ENCODE assay signal across 5 cellular contexts in the genomic region with DNA sequence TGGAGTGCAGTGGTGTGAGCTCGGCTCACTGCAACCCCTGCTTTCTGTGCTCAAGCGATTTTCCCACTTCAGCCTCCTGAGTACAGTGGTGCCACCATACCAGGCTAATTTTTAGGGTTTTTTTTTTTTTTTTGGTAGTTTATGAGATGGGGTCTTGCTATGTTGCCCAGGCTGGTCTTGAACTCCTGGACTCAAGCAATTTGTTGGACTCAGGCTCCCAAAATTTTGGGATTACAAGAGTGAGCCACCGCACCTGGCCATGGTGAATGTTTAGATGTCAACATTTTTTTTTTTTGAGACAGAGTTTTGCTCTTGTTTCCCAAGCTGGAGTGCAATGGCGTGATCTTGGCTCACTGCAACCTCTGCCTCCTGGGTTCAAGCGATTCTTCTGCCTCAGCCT. TPM values are rescaled to one million over a fixed set of nuclear protein-coding genes. Genes with fewer than 3 reads are reported as not detected.
A peak's percentile ranks its signal among the peaks of the same experiment; 100 is the strongest.
DNase-seq lines count a peak whose midpoint lies in the region; ATAC-seq, FAIRE-seq and TF ChIP-seq lines count a peak whose summit lies in the region.
"Not testable (repeated sequence)": the region's sequence is repeated elsewhere in the genome, so short reads cannot be mapped to it uniquely, and the experiment has no call there.

No MANE protein-coding gene starts in this region.

- POLR2A ChIA-PET in OCI-LY7 (lab: Charles Lee): interaction anchor here (0.6 to 2.4 kb wide), 2 partner anchors 11 to 76 kb away, joined by 3 to 11 read pairs; no protein-coding TSS in a partner anchor
- POLR2A ChIA-PET in activated CD8-positive, alpha-beta T cell treated with anti-CD3 and anti-CD28 coated beads, Interleukin-2, amount 10 ng/mL, durations not matched to agents 7 days and 5 days (lab: Charles Lee): not testable (repeated sequence)
- POLR2A ChIA-PET in GM12878 (lab: Charles Lee): interaction anchor here (0.6 kb wide), 2 partner anchors 18 to 204 kb away, joined by 3 to 4 read pairs; no protein-coding TSS in a partner anchor

- H3K36me3 ChIP-seq in DOHH2 (ENCODE audit: control insufficient read depth, low read length) (peaks cover 36% of the 10 kb centered on the region), OCI-LY7 (ENCODE audit: insufficient read depth, low read length) (peaks cover 41% of the 10 kb centered on the region)
- not testable (repeated sequence) for H3K36me3 ChIP-seq in GM12878 (ENCODE audit: control insufficient read depth in 2 of 2, insufficient read depth in 2 of 2, low read length in 1 of 2); right lobe of liver

- not testable (repeated sequence) for H3K27ac ChIP-seq in DOHH2 (ENCODE audit: low read depth, low read length); OCI-LY7 (ENCODE audit: low read depth, low read length, poor library complexity, severe bottlenecking); GM12878 (ENCODE audit: control insufficient read depth, insufficient read depth)
- H3K27ac ChIP-seq in right lobe of liver: peak overlapping the region in 2 of 3 donors; percentile 93 to 94

- not testable (repeated sequence) for H3K9me2 ChIP-seq in DOHH2 (replicated peaks; ENCODE audit: control insufficient read depth, low read length); OCI-LY7 (ENCODE audit: insufficient read depth, low read length)

- SMC1A ChIA-PET in GM12878 (lab: Charles Lee; ENCODE audit: uncharacterized antibody, unreplicated experiment): interaction anchor here (0.7 kb wide), 1 partner anchor 9 kb away, joined by 3 read pairs; no protein-coding TSS in a partner anchor

- H3K4me1 ChIP-seq in DOHH2 (ENCODE audit: control insufficient read depth, low read length) (peaks cover 56% of the 10 kb centered on the region), OCI-LY7 (ENCODE audit: insufficient read depth, low read length, poor library complexity, severe bottlenecking) (peaks cover 49% of the 10 kb centered on the region), GM12878 (ENCODE audit: control insufficient read depth, insufficient read depth, low read length) (peaks cover 16% of the 10 kb centered on the region), right lobe of liver (peaks cover 0 to 47% (median 19%) of the 10 kb centered on the region in 4 donors)

- not testable (repeated sequence) for TF ChIP-seq CTCF in DOHH2 (IDR thresholded peaks at IDR 0.05; ENCODE audit: low read depth, low read length, poor library complexity, severe bottlenecking); OCI-LY7 (conservative IDR thresholded peaks at IDR 0.05; ENCODE audit: low read length); GM12878 (IDR thresholded peaks at IDR 0.05 in 2 of 3, conservative IDR thresholded peaks at IDR 0.05 in 1 of 3; ENCODE audit: control insufficient read depth in 2 of 3, extremely low read depth in 1 of 3, insufficient read depth in 1 of 3, low read depth in 3 of 3, low read length in 3 of 3); right lobe of liver (IDR thresholded peaks at IDR 0.05)

- H2AFZ ChIP-seq in OCI-LY7 (ENCODE audit: low read length); GM12878 (ENCODE audit: control insufficient read depth, low read depth, low read length): not testable (repeated sequence)

- not testable (repeated sequence) for TF ChIP-seq EP300 in GM12878 (IDR thresholded peaks at IDR 0.05; ENCODE audit: borderline replicate concordance in 1 of 2, control insufficient read depth in 1 of 2, low read depth in 2 of 2, low read length in 2 of 2)

- 92% methylated on average over 5 of the region's 5 CpGs for WGBS in GM12878 (ENCODE audit: insufficient coverage, insufficient replicate concordance, low lambda C conversion rate, missing lambda C conversion rate)
- WGBS in right lobe of liver (ENCODE audit: insufficient coverage, low coverage, low lambda C conversion rate, missing lambda C conversion rate): 98% methylated on average over 5 of the region's 5 CpGs

- H3K36me3 Mint-ChIP-seq in activated CD8-positive, alpha-beta T cell treated with anti-CD3 and anti-CD28 coated beads, Interleukin-2, amount 10 ng/mL, durations not matched to agents 7 days and 5 days (ENCODE audit: low read depth): peaks cover 21% of the 10 kb centered on the region

- not testable (repeated sequence) for BruUV-seq in OCI-LY7 (replicated peaks; lab: Mats Ljungman, UMichigan); GM12878 (replicated peaks; lab: Mats Ljungman, UMichigan)

- H3K79me2 ChIP-seq in DOHH2 (ENCODE audit: control insufficient read depth, low read length) (peaks cover 76% of the 10 kb centered on the region), OCI-LY7 (ENCODE audit: insufficient read depth, low read depth, low read length) (peaks cover 73% of the 10 kb centered on the region), GM12878 (ENCODE audit: control insufficient read depth, insufficient read depth, low read length) (peaks cover 49% of the 10 kb centered on the region)

- DNase-seq in OCI-LY7 (ENCODE audit: low spot score); activated CD8-positive, alpha-beta T cell treated with anti-CD3 and anti-CD28 coated beads, Interleukin-2, amount 10 ng/mL, durations not matched to agents 7 days and 5 days; GM12878 (ENCODE audit: low read depth, low spot score): not testable (repeated sequence)
- DNase-seq in right lobe of liver: peak in 1 of 3 donors; percentile 23

- H3K27me3 Mint-ChIP-seq in activated CD8-positive, alpha-beta T cell treated with anti-CD3 and anti-CD28 coated beads, Interleukin-2, amount 10 ng/mL, durations not matched to agents 7 days and 5 days (ENCODE audit: low read depth): not testable (repeated sequence)

- CTCF ChIA-PET in OCI-LY7 (lab: Charles Lee; ENCODE audit: unreplicated experiment): not testable (repeated sequence)
- CTCF ChIA-PET in activated CD8-positive, alpha-beta T cell treated with anti-CD3 and anti-CD28 coated beads, Interleukin-2, amount 10 ng/mL, durations not matched to agents 7 days and 5 days (lab: Charles Lee): interaction anchor here (0.6 kb wide), 1 partner anchor 33 kb away, joined by 4 read pairs; no protein-coding TSS in a partner anchor
- CTCF ChIA-PET in GM12878 (lab: Yijun Ruan, JAX): interaction anchor here (1.3 to 1.7 kb wide), 2 partner anchors 9 to 206 kb away, joined by 3 to 4 read pairs; a partner anchor contains a TSS

- not testable (repeated sequence) for H3K27me3 ChIP-seq in DOHH2 (ENCODE audit: control insufficient read depth, low read length); GM12878 (replicated peaks in 1 of 2; ENCODE audit: control insufficient read depth in 2 of 2, insufficient read depth in 2 of 2, low read length in 1 of 2); right lobe of liver

- not testable (repeated sequence) for H3K27ac Mint-ChIP-seq in activated CD8-positive, alpha-beta T cell treated with anti-CD3 and anti-CD28 coated beads, Interleukin-2, amount 10 ng/mL, durations not matched to agents 7 days and 5 days

- H4K20me1 ChIP-seq in DOHH2 (ENCODE audit: control insufficient read depth, insufficient read depth, low read depth, low read length) (peaks cover 13% of the 10 kb centered on the region), OCI-LY7 (ENCODE audit: insufficient read depth, low read length) (peaks cover 18% of the 10 kb centered on the region)
- H4K20me1 ChIP-seq in GM12878 (ENCODE audit: control insufficient read depth, insufficient read depth): not testable (repeated sequence)

- intact Hi-C loops in OCI-LY7 (cut with micrococcal nuclease; ENCODE audit: unreplicated experiment): loop anchor here (5.0 kb wide), 1 partner anchor 185 kb away; a partner anchor contains a TSS
- intact Hi-C loops in GM12878 (cut with micrococcal nuclease; ENCODE audit: unreplicated experiment); right lobe of liver (cut with DNase I): not testable (repeated sequence)

- peak overlapping the region; percentile 2 for H3K4me3 Mint-ChIP-seq in activated CD8-positive, alpha-beta T cell treated with anti-CD3 and anti-CD28 coated beads, Interleukin-2, amount 10 ng/mL, durations not matched to agents 7 days and 5 days

- not testable (repeated sequence) for H3K4me3 ChIP-seq in DOHH2 (ENCODE audit: low read length); GM12878; right lobe of liver
- H3K4me3 ChIP-seq in OCI-LY7 (ENCODE audit: low read depth, low read length, poor library complexity, severe bottlenecking): peak overlapping the region; percentile 96

- H3K9me3 ChIP-seq in DOHH2 (ENCODE audit: control insufficient read depth, insufficient read depth, low read length); OCI-LY7 (ENCODE audit: low read length); GM12878 (replicated peaks; ENCODE audit: control insufficient read depth, insufficient read depth, low read length); right lobe of liver: not testable (repeated sequence)

- in situ Hi-C loops in GM12878 (cut with MboI): not testable (repeated sequence)

- not testable (repeated sequence) for H3K9me3 Mint-ChIP-seq in activated CD8-positive, alpha-beta T cell treated with anti-CD3 and anti-CD28 coated beads, Interleukin-2, amount 10 ng/mL, durations not matched to agents 7 days and 5 days (ENCODE audit: insufficient read depth)

- not testable (repeated sequence) for FAIRE-seq in GM12878 (lab: Jason Lieb, UNC)

- not testable (repeated sequence) for H3K9ac ChIP-seq in GM12878 (ENCODE audit: control insufficient read depth, insufficient read depth, low read length)

- peaks cover 40% of the 10 kb centered on the region for H3K4me1 Mint-ChIP-seq in activated CD8-positive, alpha-beta T cell treated with anti-CD3 and anti-CD28 coated beads, Interleukin-2, amount 10 ng/mL, durations not matched to agents 7 days and 5 days (ENCODE audit: low read depth)

- TF ChIP-seq POLR2A in GM12878 (IDR thresholded peaks at IDR 0.05; ENCODE audit: low read depth, low read length); right lobe of liver (IDR thresholded peaks at IDR 0.05): not testable (repeated sequence)

- H3F3A ChIP-seq in DOHH2 (ENCODE audit: control insufficient read depth, insufficient read depth): not testable (repeated sequence)

- TF ChIP-seq RAD21 in GM12878 (IDR thresholded peaks at IDR 0.05; ENCODE audit: insufficient read depth, low read depth, low read length): not testable (repeated sequence)

- H3K4me2 ChIP-seq in DOHH2 (ENCODE audit: low read length) (peak overlapping the region; percentile 98; the same call in 1 of the 2 replicates), OCI-LY7 (ENCODE audit: low read length) (peak overlapping the region; percentile 89), GM12878 (ENCODE audit: control insufficient read depth, insufficient read depth) (0 out of 2 replicates have a peak overlapping the region, but pooled peaks have one; percentile 30)

- not testable (repeated sequence) for ATAC-seq in activated CD8-positive, alpha-beta T cell treated with anti-CD3 and anti-CD28 coated beads, Interleukin-2, amount 10 ng/mL, durations not matched to agents 7 days and 5 days; GM12878; right lobe of liver

- RAD21 ChIA-PET in GM12878 (lab: Charles Lee; ENCODE audit: unreplicated experiment): interaction anchor here (1.6 kb wide), 1 partner anchor 12 kb away, joined by 5 read pairs; no protein-coding TSS in a partner anchor

RNA-seq across cellular contexts. Expression of a gene that starts 2.4 kb away (rescaled TPM):
- 125 and 140 TPM in 2 replicates for total RNA-seq in OCI-LY7 (2014; rRNA removed; shearing (Covaris generic))
- total RNA-seq in OCI-LY7 (2022): 116 and 117 TPM in 2 replicates
- total RNA-seq in activated CD8-positive, alpha-beta T cell treated with anti-CD3 and anti-CD28 coated beads, Interleukin-2, amount 10 ng/mL, durations not matched to agents 7 days and 5 days: 100 to 1,000 TPM; 102 to 104 TPM
- 39.6 and 40.5 TPM in 2 replicates for total RNA-seq in GM12878 (2013; cell fraction: nucleolus; rRNA removed)
- total RNA-seq in GM12878 (2014; rRNA removed): 45.1 and 48.7 TPM in 2 replicates
- total RNA-seq in GM12878 (2014; rRNA removed; fragmentation: Illumina TruSeq; extraction: Trizol): 45.1 and 48.5 TPM in 2 replicates
- total RNA-seq in GM12878 (2021): 53.0 and 56.0 TPM in 2 replicates
- 28.2 TPM for polyA plus RNA-seq in GM12878 (2011; ENCODE audit: low read depth)
- polyA plus RNA-seq in GM12878 (2011; rRNA removed): 114 and 137 TPM in 2 replicates
- polyA plus RNA-seq in GM12878 (2011; cell fraction: cytosol; rRNA removed): 114 and 126 TPM in 2 replicates
- polyA plus RNA-seq in GM12878 (2011; cell fraction: nucleus; rRNA removed): 43.6 and 54.1 TPM in 2 replicates
- polyA plus RNA-seq in GM12878 (2012): 39.2 and 46.1 TPM in 2 replicates
- polyA plus RNA-seq in GM12878 (2014; fragmentation: Illumina TruSeq; extraction: Trizol): 49.4 and 62.3 TPM in 2 replicates
- 100 to 1,000 TPM in 1 of 2 experiments, 10 to 100 TPM in 1; 87.6 to 114 TPM for polyA plus RNA-seq in GM12878 (2014; fragmentation: Nextera tagmentation; extraction: Ambion mirVana)
- 72.1 and 74.8 TPM in 2 replicates for polyA plus RNA-seq in GM12878 (2014; rRNA removed)
- 100 to 1,000 TPM; 122 to 126 TPM for polyA plus RNA-seq in GM12878 (2016; fragmentation: Nextera tagmentation; extraction: Ambion mirVana)
- polyA minus RNA-seq in GM12878 (2011; rRNA and poly(A)+ RNA removed): 72.0 and 93.3 TPM in 2 replicates
- 26.7 and 28.1 TPM in 2 replicates for polyA minus RNA-seq in GM12878 (2011; cell fraction: cytosol; rRNA and poly(A)+ RNA removed)
- polyA minus RNA-seq in GM12878 (2011; cell fraction: nucleus; rRNA and poly(A)+ RNA removed): 13.5 and 16.2 TPM in 2 replicates
- total RNA-seq in right lobe of liver: 10 to 100 TPM; 40.7 to 84.5 (median 47.7) TPM

RNA-seq across cellular contexts. Expression of a gene that starts 5.6 kb away (rescaled TPM):
- 28.6 and 30.7 TPM in 2 replicates for total RNA-seq in OCI-LY7 (2014; rRNA removed; shearing (Covaris generic))
- total RNA-seq in OCI-LY7 (2022) (72.4 and 73.0 TPM in 2 replicates), GM12878 (2014; rRNA removed) (25.9 and 29.5 TPM in 2 replicates), GM12878 (2014; rRNA removed; fragmentation: Illumina TruSeq; extraction: Trizol) (31.9 and 32.2 TPM in 2 replicates), GM12878 (2021) (34.8 and 44.5 TPM in 2 replicates), right lobe of liver (10 to 100 TPM in 5 of 6 experiments, 1 to 10 TPM in 1; 8.8 to 15.9 (median 12.1) TPM)
- 10 to 100 TPM; 67.7 to 69.4 TPM for total RNA-seq in activated CD8-positive, alpha-beta T cell treated with anti-CD3 and anti-CD28 coated beads, Interleukin-2, amount 10 ng/mL, durations not matched to agents 7 days and 5 days
- 60.5 and 75.5 TPM in 2 replicates for total RNA-seq in GM12878 (2013; cell fraction: nucleolus; rRNA removed)
- polyA plus RNA-seq in GM12878 (2011; ENCODE audit: low read depth): 10.0 TPM
- polyA plus RNA-seq in GM12878 (2011; rRNA removed) (54.2 and 67.5 TPM in 2 replicates), GM12878 (2014; fragmentation: Illumina TruSeq; extraction: Trizol) (29.6 and 36.2 TPM in 2 replicates), GM12878 (2014; fragmentation: Nextera tagmentation; extraction: Ambion mirVana) (10 to 100 TPM in 1 of 2 experiments, 1 to 10 TPM in 1; 8.9 to 10.4 TPM), GM12878 (2014; rRNA removed) (23.2 and 26.6 TPM in 2 replicates), GM12878 (2016; fragmentation: Nextera tagmentation; extraction: Ambion mirVana) (10 to 100 TPM; 21.8 to 28.8 TPM)
- 27.6 and 27.8 TPM in 2 replicates for polyA plus RNA-seq in GM12878 (2011; cell fraction: cytosol; rRNA removed)
- 31.0 and 33.8 TPM in 2 replicates for polyA plus RNA-seq in GM12878 (2011; cell fraction: nucleus; rRNA removed)
- 13.3 and 16.2 TPM in 2 replicates for polyA plus RNA-seq in GM12878 (2012)
- polyA minus RNA-seq in GM12878 (2011; rRNA and poly(A)+ RNA removed): 84.3 and 161 TPM in 2 replicates
- polyA minus RNA-seq in GM12878 (2011; cell fraction: cytosol; rRNA and poly(A)+ RNA removed): 34.1 and 34.8 TPM in 2 replicates
- 11.0 and 16.0 TPM in 2 replicates for polyA minus RNA-seq in GM12878 (2011; cell fraction: nucleus; rRNA and poly(A)+ RNA removed)

RNA-seq across cellular contexts. Expression of a gene that starts 34.0 kb away (rescaled TPM):
- 15.6 and 23.1 TPM in 2 replicates for total RNA-seq in OCI-LY7 (2014; rRNA removed; shearing (Covaris generic))
- total RNA-seq in OCI-LY7 (2022) (30.3 and 30.7 TPM in 2 replicates), GM12878 (2014; rRNA removed) (10.7 and 11.0 TPM in 2 replicates), GM12878 (2014; rRNA removed; fragmentation: Illumina TruSeq; extraction: Trizol) (13.5 and 13.8 TPM in 2 replicates), GM12878 (2021) (15.5 and 15.6 TPM in 2 replicates), right lobe of liver (10 to 100 TPM in 5 of 6 experiments, 1 to 10 TPM in 1; 9.5 to 16.6 (median 10.9) TPM)
- 10 to 100 TPM; 33.2 to 33.9 TPM for total RNA-seq in activated CD8-positive, alpha-beta T cell treated with anti-CD3 and anti-CD28 coated beads, Interleukin-2, amount 10 ng/mL, durations not matched to agents 7 days and 5 days
- total RNA-seq in GM12878 (2013; cell fraction: nucleolus; rRNA removed): 54.5 and 56.4 TPM in 2 replicates
- 6.1 TPM for polyA plus RNA-seq in GM12878 (2011; ENCODE audit: low read depth)
- polyA plus RNA-seq in GM12878 (2011; rRNA removed) (9.7 and 10.1 TPM in 2 replicates), GM12878 (2014; fragmentation: Illumina TruSeq; extraction: Trizol) (11.8 and 13.4 TPM in 2 replicates), GM12878 (2014; fragmentation: Nextera tagmentation; extraction: Ambion mirVana) (1 to 10 TPM; 2.1 to 2.4 TPM), GM12878 (2014; rRNA removed) (5.4 and 7.3 TPM in 2 replicates), GM12878 (2016; fragmentation: Nextera tagmentation; extraction: Ambion mirVana) (10 to 100 TPM; 10.9 to 11.1 TPM)
- polyA plus RNA-seq in GM12878 (2011; cell fraction: cytosol; rRNA removed): 7.9 and 10.1 TPM in 2 replicates
- 9.4 and 10.3 TPM in 2 replicates for polyA plus RNA-seq in GM12878 (2011; cell fraction: nucleus; rRNA removed)
- polyA plus RNA-seq in GM12878 (2012): 6.8 and 7.7 TPM in 2 replicates
- polyA minus RNA-seq in GM12878 (2011; rRNA and poly(A)+ RNA removed): 19.7 and 27.6 TPM in 2 replicates
- polyA minus RNA-seq in GM12878 (2011; cell fraction: cytosol; rRNA and poly(A)+ RNA removed): 7.9 and 10.6 TPM in 2 replicates
- polyA minus RNA-seq in GM12878 (2011; cell fraction: nucleus; rRNA and poly(A)+ RNA removed): 15.0 and 20.8 TPM in 2 replicates

Comparison
In these comparisons a context has a peak if more than half of its experiments do, and no peak if none do; other contexts are left out.
1. H3K4me2 ChIP-seq: peak in every context shown above with its lines; median percentile 98 in DOHH2; 89 in OCI-LY7; 30 in GM12878.